ENCODE assay signal across 16 cellular contexts in the genomic region with DNA sequence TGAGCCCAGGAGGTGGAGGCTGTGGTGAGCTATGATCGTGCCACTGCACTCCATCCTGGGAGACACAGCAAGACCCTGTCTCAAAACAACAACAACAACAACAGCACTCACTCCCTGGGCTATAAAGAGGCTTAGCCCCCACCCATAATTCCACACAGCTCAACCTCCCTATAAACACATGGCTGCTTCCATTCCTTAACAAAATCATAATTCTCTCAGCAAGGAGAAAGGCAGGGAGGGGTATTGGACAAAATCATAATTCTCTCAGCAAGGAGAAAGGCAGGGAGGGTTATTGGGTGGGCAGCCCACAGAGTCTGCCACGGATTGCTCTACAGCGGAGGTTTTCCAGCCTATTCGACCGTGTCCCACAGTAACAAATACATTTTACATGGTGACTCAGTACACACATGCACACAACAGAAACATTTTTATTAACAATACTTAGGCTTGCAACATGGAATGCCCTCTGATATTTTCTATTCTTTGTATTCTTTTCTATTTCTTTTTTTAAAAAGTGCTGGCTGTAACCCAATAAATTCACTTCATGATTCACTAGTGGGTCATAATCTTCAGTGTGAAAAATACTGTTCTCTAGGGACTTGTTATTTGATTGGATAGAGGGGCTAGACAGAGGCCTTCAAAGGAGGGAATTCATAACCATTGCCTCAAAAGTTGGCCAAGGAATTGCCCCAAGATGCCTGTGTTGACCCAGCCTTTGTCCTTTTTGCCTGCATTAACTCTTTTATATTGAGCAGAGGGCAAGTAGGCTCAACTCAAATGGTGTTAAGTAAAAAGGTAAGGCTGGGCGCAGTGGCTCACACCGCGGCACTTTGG.
"Had no signal": no experiment of that assay in that cellular context is flagged by ENCODE, and none has a peak within 500 bp of the region (broad histone marks: within the 10 kb centered on the region; RNA-seq: fewer than 3 reads in every experiment).

No MANE protein-coding gene starts in this region.

- H3K27ac ChIP-seq: colonic mucosa, heart left ventricle, ovary, uterus, VCaP had no signal

- H3K9me3 Mint-ChIP-seq: natural killer cell treated with Interleukin-12 subunit alpha and Interleukin-12 subunit beta and Interleukin-15 and Interleukin-18, amount 100 ng/mL, for 72 hours had no signal

- H3K27me3 Mint-ChIP-seq: natural killer cell treated with Interleukin-12 subunit alpha and Interleukin-12 subunit beta and Interleukin-15 and Interleukin-18, amount 100 ng/mL, for 72 hours had no signal

- H3K36me3 ChIP-seq: colonic mucosa, heart left ventricle, ovary, tibial artery, uterus had no signal

- H3K4me3 ChIP-seq: colonic mucosa, heart left ventricle, ovary, tibial artery, uterus had no signal

- H3K4me1 ChIP-seq: colonic mucosa, uterus had no signal

- H3K27ac Mint-ChIP-seq: activated CD8-positive, alpha-beta T cell treated with anti-CD3 and anti-CD28 coated beads, Interleukin-2, amount 10 ng/mL, durations not matched to agents 7 days and 5 days; natural killer cell treated with Interleukin-12 subunit alpha and Interleukin-12 subunit beta and Interleukin-15 and Interleukin-18, amount 100 ng/mL, for 72 hours had no signal

- H3K9me3 ChIP-seq: colonic mucosa, heart left ventricle, ovary, tibial artery, uterus had no signal

- H3K4me3 Mint-ChIP-seq: activated CD8-positive, alpha-beta T cell treated with anti-CD3 and anti-CD28 coated beads, Interleukin-2, amount 10 ng/mL, durations not matched to agents 7 days and 5 days; natural killer cell treated with Interleukin-12 subunit alpha and Interleukin-12 subunit beta and Interleukin-15 and Interleukin-18, amount 100 ng/mL, for 72 hours had no signal

- H3K27me3 ChIP-seq: colonic mucosa, heart left ventricle, ovary, tibial artery, uterus had no signal

- H3K36me3 Mint-ChIP-seq: natural killer cell treated with Interleukin-12 subunit alpha and Interleukin-12 subunit beta and Interleukin-15 and Interleukin-18, amount 100 ng/mL, for 72 hours had no signal

- DNase-seq: activated CD4-positive, alpha-beta T cell treated with anti-CD3 and anti-CD28 coated beads for 4 hours; activated CD8-positive, alpha-beta memory T cell treated with anti-CD3 and anti-CD28 coated beads, Interleukin-2, amount 50 U/mL, for 48 hours; activated CD8-positive, alpha-beta T cell treated with anti-CD3 and anti-CD28 coated beads, Interleukin-2, amount 10 ng/mL, durations not matched to agents 7 days and 5 days; activated naive CD4-positive, alpha-beta T cell; colonic mucosa; heart left ventricle; islet precursor cell; mammary epithelial cell; ovary; stimulated activated CD4-positive, alpha-beta T cell treated with anti-CD3 and anti-CD28 coated beads, Interleukin-4, amount 100 ng/mL, for 4 hours; T-helper 9 cell; tibial artery; uterus had no signal

- ATAC-seq: activated CD8-positive, alpha-beta T cell treated with anti-CD3 and anti-CD28 coated beads, Interleukin-2, amount 10 ng/mL, durations not matched to agents 7 days and 5 days; heart left ventricle; left lobe of liver; natural killer cell treated with Interleukin-12 subunit alpha and Interleukin-12 subunit beta and Interleukin-15 and Interleukin-18, amount 100 ng/mL, for 72 hours had no signal
